Comparison of ENCODE assay signal across 23 cellular contexts in genomic region chr7:2542924-2543871, GRCh38. TPM values are rescaled to one million over a fixed set of nuclear protein-coding genes. Genes with fewer than 3 reads are reported as not detected.
DNase-seq lines count a peak whose midpoint lies in the region; ATAC-seq, FAIRE-seq and TF ChIP-seq lines count a peak whose summit lies in the region.
"Had no signal": no experiment of that assay in that cellular context is flagged by ENCODE, and none has a peak within 500 bp of the region (broad histone marks: within the 10 kb centered on the region; RNA-seq: fewer than 3 reads in every experiment).

No MANE protein-coding gene starts in this region.

- DNase-seq in HepG2 (ENCODE audit: low spot score) (no peak), right lobe of liver (no peak), nephron progenitor cell (no peak), HUDEP-2 (lab: John Stamatoyannopoulos, UW; ENCODE audit: unreplicated experiment in 76 of 76) (no peak), NCI-H524 (lab: John Stamatoyannopoulos, UW) (no peak), NCI-H446 treated with DMSO at 0.1 percent for 48 hours (lab: John Stamatoyannopoulos, UW) (no peak)
- DNase-seq: activated CD4-positive, CD25-positive, alpha-beta regulatory T cell treated with anti-CD3 and anti-CD28 coated beads, Interleukin-2, amount 50 U/mL, for 72 hours; central memory CD4-positive, alpha-beta T cell; DND-41; effector CD8-positive, alpha-beta T cell; immature natural killer cell; mammary epithelial cell; naive thymus-derived CD8-positive, alpha-beta T cell; NCI-H2029; NK-92 treated with Interleukin-12 subunit alpha and Interleukin-12 subunit beta, amount 100 ng/mL, for 24 hours; stimulated activated CD4-positive, alpha-beta T cell treated with anti-CD3 and anti-CD28 coated beads, Interleukin-12 subunit alpha, Interleukin-12 subunit beta, amount 100 ng/mL, for 4 hours; stimulated activated CD8-positive, alpha-beta memory T cell treated with anti-CD3 and anti-CD28 coated beads, Interleukin-4, amount 100 ng/mL, for 48 hours; substantia nigra; T1000 had no signal

- H3K4me3 Mint-ChIP-seq in dendritic cell treated with granulocyte-macrophage colony-stimulating factor and Interleukin-4, amounts not matched to agents 40 ng/mL and 50 ng/mL, for 4 days = no peak overlapping the region
- no peak overlapping the region for H3K4me3 Mint-ChIP-seq in nephron progenitor cell
- H3K4me3 Mint-ChIP-seq: immature natural killer cell had no signal

- no peak for TF ChIP-seq RAD21 in HepG2 (CRISPR knock-in tag; IDR thresholded peaks at IDR 0.05)

- H3K9me3 Mint-ChIP-seq in dendritic cell treated with granulocyte-macrophage colony-stimulating factor and Interleukin-4, amounts not matched to agents 40 ng/mL and 50 ng/mL, for 4 days = no peaks in the 10 kb centered on the region
- H3K9me3 Mint-ChIP-seq in nephron progenitor cell = no peaks in the 10 kb centered on the region
- H3K9me3 Mint-ChIP-seq: immature natural killer cell; naive thymus-derived CD8-positive, alpha-beta T cell had no signal

- TF ChIP-seq EP300 in HepG2 (IDR thresholded peaks at IDR 0.05; ENCODE audit: low read depth in 2 of 2, low read length in 2 of 2) = no peak
- no peak for TF ChIP-seq EP300 in HepG2 (CRISPR knock-in tag; IDR thresholded peaks at IDR 0.05; ENCODE audit: borderline replicate concordance)

- H3K27me3 Mint-ChIP-seq in dendritic cell treated with granulocyte-macrophage colony-stimulating factor and Interleukin-4, amounts not matched to agents 40 ng/mL and 50 ng/mL, for 4 days = no peaks in the 10 kb centered on the region
- no peaks in the 10 kb centered on the region for H3K27me3 Mint-ChIP-seq in nephron progenitor cell (ENCODE audit: low read depth, poor library complexity)
- H3K27me3 Mint-ChIP-seq: naive thymus-derived CD8-positive, alpha-beta T cell had no signal

- in situ Hi-C loops in HepG2 (cut with HindIII; ENCODE audit: extremely low pct_ligation_motif_present, low pct_unique_long_range_greater_than_20kb) = no loop called here

- H3K4me1 Mint-ChIP-seq in dendritic cell treated with granulocyte-macrophage colony-stimulating factor and Interleukin-4, amounts not matched to agents 40 ng/mL and 50 ng/mL, for 4 days (ENCODE audit: low read depth) = peaks cover 21% of the 10 kb centered on the region
- H3K4me1 Mint-ChIP-seq in nephron progenitor cell = no peaks in the 10 kb centered on the region
- H3K4me1 Mint-ChIP-seq: immature natural killer cell had no signal

- peaks cover 100% of the 10 kb centered on the region for H3K36me3 Mint-ChIP-seq in dendritic cell treated with granulocyte-macrophage colony-stimulating factor and Interleukin-4, amounts not matched to agents 40 ng/mL and 50 ng/mL, for 4 days (ENCODE audit: low read depth)
- peaks cover 26% of the 10 kb centered on the region for H3K36me3 Mint-ChIP-seq in nephron progenitor cell (ENCODE audit: low read depth)

- no peaks in the 10 kb centered on the region for H3K79me2 ChIP-seq in HepG2 (ENCODE audit: insufficient read depth, low read length)

- TF ChIP-seq POLR2A in HepG2 (IDR thresholded peaks at IDR 0.05; ENCODE audit: insufficient read depth in 1 of 2, low read depth in 2 of 2, low read length in 2 of 2) = no peak
- TF ChIP-seq POLR2A in right lobe of liver (IDR thresholded peaks at IDR 0.05) = no peak

- H3K27ac ChIP-seq in HepG2 (ENCODE audit: extremely low read length, insufficient read depth, low read length) (no peak overlapping the region), right lobe of liver (no peak overlapping the region)
- H3K27ac ChIP-seq: psoas muscle had no signal

- no peak for FAIRE-seq in HepG2 (lab: Jason Lieb, UNC)
- FAIRE-seq: RCC 7860 had no signal

- H2AFZ ChIP-seq in HepG2 (ENCODE audit: low read length) = no peak overlapping the region

- H4K20me1 ChIP-seq in HepG2 (ENCODE audit: insufficient read depth, low read length) = no peaks in the 10 kb centered on the region

- intact Hi-C loops in HepG2 (cut with micrococcal nuclease; ENCODE audit: unreplicated experiment) (no loop called here), right lobe of liver (cut with DNase I) (no loop called here)
- intact Hi-C loops in dendritic cell treated with granulocyte-macrophage colony-stimulating factor and Interleukin-4, amounts not matched to agents 40 ng/mL and 50 ng/mL, for 4 days (cut with micrococcal nuclease) = no loop called here

- POLR2A ChIA-PET in HepG2 (lab: Yijun Ruan, JAX) = interaction anchor here (0.6 kb wide), 1 partner anchor 74 kb away, joined by 3 read pairs; no protein-coding TSS in a partner anchor

- 95% methylated on average over 31 of the region's 52 CpGs for whole genome bisulfite sequencing in HepG2 (ENCODE audit: low lambda C conversion rate)
- WGBS in right lobe of liver (ENCODE audit: insufficient coverage, low coverage, low lambda C conversion rate, missing lambda C conversion rate) = 80% methylated on average over 6 of the region's 52 CpGs

- H3K27ac Mint-ChIP-seq in dendritic cell treated with granulocyte-macrophage colony-stimulating factor and Interleukin-4, amounts not matched to agents 40 ng/mL and 50 ng/mL, for 4 days = peak overlapping the region; percentile 70
- peak overlapping the region; percentile 82 for H3K27ac Mint-ChIP-seq in nephron progenitor cell

- CTCF ChIA-PET in HepG2 (lab: Yijun Ruan, JAX; ENCODE audit: low intra/inter-chr PET ratio, low total read pairs) = no interaction called here

- BruUV-seq in HepG2 (replicated peaks; lab: Mats Ljungman, UMichigan) = no TSS peak

- peaks cover 21 to 45% of the 10 kb centered on the region in 2 experiments; a peak in 4 of 5 replicates for H3K36me3 ChIP-seq in HepG2 (replicated peaks in 1 of 2; ENCODE audit: control insufficient read depth in 1 of 2, insufficient read depth in 2 of 2, low read length in 2 of 2)
- peaks cover 0 to 58% (median 9%) of the 10 kb centered on the region in 4 donors for H3K36me3 ChIP-seq in right lobe of liver

- no peak overlapping the region for H3K9ac ChIP-seq in HepG2 (ENCODE audit: insufficient read depth, low read depth, low read length)

- H3K27me3 ChIP-seq in HepG2 (ENCODE audit: control insufficient read depth in 1 of 2, insufficient read depth in 2 of 2, low read length in 2 of 2) (no peaks in the 10 kb centered on the region), right lobe of liver (no peaks in the 10 kb centered on the region)

- H3K4me3 ChIP-seq in HepG2 (replicated peaks in 1 of 3; ENCODE audit: insufficient read depth in 1 of 3, low read depth in 2 of 3, low read length in 3 of 3) (no peak overlapping the region), right lobe of liver (no peak overlapping the region)
- H3K4me3 ChIP-seq: psoas muscle had no signal

- TF ChIP-seq CTCF in HepG2 (CRISPR knock-in tag; IDR thresholded peaks at IDR 0.05) (no peak), right lobe of liver (IDR thresholded peaks at IDR 0.05) (no peak), nephron progenitor cell (IDR thresholded peaks at IDR 0.05) (no peak)

- ATAC-seq in HepG2 (no peak), right lobe of liver (no peak), GM21528 (IDR thresholded peaks at IDR 0.05; ENCODE audit: low FRiP score, unreplicated experiment) (no peak)
- ATAC-seq: naive thymus-derived CD8-positive, alpha-beta T cell; psoas muscle had no signal

- H3K4me1 ChIP-seq in HepG2 (ENCODE audit: insufficient read depth, low read length) (no peaks in the 10 kb centered on the region), right lobe of liver (no peaks in the 10 kb centered on the region)
- H3K4me1 ChIP-seq: psoas muscle had no signal

- no peak overlapping the region for H3K4me2 ChIP-seq in HepG2 (ENCODE audit: low read depth, low read length)

- H3K9me3 ChIP-seq in HepG2 (ENCODE audit: low read length) (no peaks in the 10 kb centered on the region), right lobe of liver (no peaks in the 10 kb centered on the region)
- H3K9me3 ChIP-seq: psoas muscle had no signal

RNA-seq across cellular contexts. Expression of gene BRAT1, which starts 12.1 kb away (rescaled TPM):
- 16.7 and 20.3 TPM in 2 replicates for total RNA-seq in HepG2 (2016; rRNA removed; fragmentation: Illumina TruSeq; extraction: Trizol)
- 3.4 and 3.6 TPM in 2 replicates for total RNA-seq in HepG2 (2016; cell fraction: cytosol; rRNA removed; fragmentation: Illumina TruSeq; extraction: Trizol; ENCODE audit: low read depth)
- total RNA-seq in HepG2 (2016; cell fraction: insoluble cytoplasmic fraction; rRNA removed; fragmentation: Illumina TruSeq; extraction: Trizol) = 13.2 and 21.6 TPM in 2 replicates
- 6.7 and 7.9 TPM in 2 replicates for total RNA-seq in HepG2 (2016; cell fraction: membrane; rRNA removed; fragmentation: Illumina TruSeq; extraction: Trizol)
- 18.7 and 21.1 TPM in 2 replicates for total RNA-seq in HepG2 (2016; cell fraction: nucleus; rRNA removed; fragmentation: Illumina TruSeq; extraction: Trizol)
- polyA plus RNA-seq in HepG2 (2011; rRNA removed) = 10.2 and 14.6 TPM in 2 replicates
- polyA plus RNA-seq in HepG2 (2011; cell fraction: cytosol; rRNA removed) = 5.0 and 10.7 TPM in 2 replicates
- polyA plus RNA-seq in HepG2 (2011; cell fraction: nucleus; rRNA removed) = 126 and 171 TPM in 2 replicates
- 10.2 and 14.9 TPM in 2 replicates for polyA plus RNA-seq in HepG2 (2012)
- polyA plus RNA-seq in HepG2 (2016; cell fraction: cytosol; fragmentation: Illumina TruSeq; extraction: Trizol; ENCODE audit: low read depth) = 1.2 and 1.3 TPM in 2 replicates
- 10.1 and 12.8 TPM in 2 replicates for polyA plus RNA-seq in HepG2 (2016; cell fraction: insoluble cytoplasmic fraction; fragmentation: Illumina TruSeq; extraction: Trizol; ENCODE audit: low read depth)
- 3.8 and 4.4 TPM in 2 replicates for polyA plus RNA-seq in HepG2 (2016; cell fraction: membrane; fragmentation: Illumina TruSeq; extraction: Trizol; ENCODE audit: low read depth)
- polyA plus RNA-seq in HepG2 (2016; cell fraction: nucleus; fragmentation: Illumina TruSeq; extraction: Trizol; ENCODE audit: insufficient read depth, low read depth) = 43.7 and 48.3 TPM in 2 replicates
- polyA minus RNA-seq in HepG2 (2011; rRNA and poly(A)+ RNA removed; ENCODE audit: low replicate concordance) = 16.2 and 23.5 TPM in 2 replicates
- 7.9 and 8.9 TPM in 2 replicates for polyA minus RNA-seq in HepG2 (2011; cell fraction: cytosol; rRNA and poly(A)+ RNA removed)
- 10.3 and 10.4 TPM in 2 replicates for polyA minus RNA-seq in HepG2 (2011; cell fraction: nucleus; rRNA and poly(A)+ RNA removed)
- 10 to 100 TPM; 11.1 to 25.9 (median 14.8) TPM for total RNA-seq in right lobe of liver

RNA-seq across cellular contexts. Expression of gene IQCE, which starts 15.6 kb away (rescaled TPM):
- total RNA-seq in HepG2 (2016; rRNA removed; fragmentation: Illumina TruSeq; extraction: Trizol) = 2.5 and 3.0 TPM in 2 replicates
- 1.8 and 2.7 TPM in 2 replicates for total RNA-seq in HepG2 (2016; cell fraction: cytosol; rRNA removed; fragmentation: Illumina TruSeq; extraction: Trizol; ENCODE audit: low read depth)
- 1.6 and 2.7 TPM in 2 replicates for total RNA-seq in HepG2 (2016; cell fraction: insoluble cytoplasmic fraction; rRNA removed; fragmentation: Illumina TruSeq; extraction: Trizol)
- total RNA-seq in HepG2 (2016; cell fraction: membrane; rRNA removed; fragmentation: Illumina TruSeq; extraction: Trizol) = 3.0 and 4.1 TPM in 2 replicates
- total RNA-seq in HepG2 (2016; cell fraction: nucleus; rRNA removed; fragmentation: Illumina TruSeq; extraction: Trizol) = 2.9 and 4.3 TPM in 2 replicates
- polyA plus RNA-seq in HepG2 (2011; rRNA removed) = 1.5 and 1.7 TPM in 2 replicates
- 0.54 and 0.68 TPM in 2 replicates for polyA plus RNA-seq in HepG2 (2011; cell fraction: cytosol; rRNA removed)
- 4.0 and 6.8 TPM in 2 replicates for polyA plus RNA-seq in HepG2 (2011; cell fraction: nucleus; rRNA removed)
- 0.59 and 0.83 TPM in 2 replicates for polyA plus RNA-seq in HepG2 (2012)
- 2.5 and 2.6 TPM in 2 replicates for polyA plus RNA-seq in HepG2 (2016; cell fraction: cytosol; fragmentation: Illumina TruSeq; extraction: Trizol; ENCODE audit: low read depth)
- polyA plus RNA-seq in HepG2 (2016; cell fraction: insoluble cytoplasmic fraction; fragmentation: Illumina TruSeq; extraction: Trizol; ENCODE audit: low read depth) = 2.2 and 3.8 TPM in 2 replicates
- 3.3 and 3.7 TPM in 2 replicates for polyA plus RNA-seq in HepG2 (2016; cell fraction: membrane; fragmentation: Illumina TruSeq; extraction: Trizol; ENCODE audit: low read depth)
- polyA plus RNA-seq in HepG2 (2016; cell fraction: nucleus; fragmentation: Illumina TruSeq; extraction: Trizol; ENCODE audit: insufficient read depth, low read depth) = 6.7 and 9.8 TPM in 2 replicates
- polyA minus RNA-seq in HepG2 (2011; rRNA and poly(A)+ RNA removed; ENCODE audit: low replicate concordance) = 0.62 and 22.8 TPM in 2 replicates
- polyA minus RNA-seq in HepG2 (2011; cell fraction: cytosol; rRNA and poly(A)+ RNA removed) = 0.62 and 1.5 TPM in 2 replicates
- 1.5 and 2.2 TPM in 2 replicates for polyA minus RNA-seq in HepG2 (2011; cell fraction: nucleus; rRNA and poly(A)+ RNA removed)
- total RNA-seq in right lobe of liver = 1 to 10 TPM; 3.7 to 7.0 (median 4.0) TPM

RNA-seq across cellular contexts. Expression of gene LFNG, which starts 23.6 kb away (rescaled TPM):
- total RNA-seq in HepG2 (2016; rRNA removed; fragmentation: Illumina TruSeq; extraction: Trizol) (0.44 TPM in 1 of 2 replicates, not detected in the other), right lobe of liver (1 to 10 TPM; 1.0 to 4.3 (median 1.7) TPM)
- not detected in 2 replicates for total RNA-seq in HepG2 (2016; cell fraction: cytosol; rRNA removed; fragmentation: Illumina TruSeq; extraction: Trizol; ENCODE audit: low read depth)
- 0.18 and 0.80 TPM in 2 replicates for total RNA-seq in HepG2 (2016; cell fraction: insoluble cytoplasmic fraction; rRNA removed; fragmentation: Illumina TruSeq; extraction: Trizol)
- total RNA-seq in HepG2 (2016; cell fraction: membrane; rRNA removed; fragmentation: Illumina TruSeq; extraction: Trizol) = 0.22 and 0.24 TPM in 2 replicates
- 0.19 and 0.81 TPM in 2 replicates for total RNA-seq in HepG2 (2016; cell fraction: nucleus; rRNA removed; fragmentation: Illumina TruSeq; extraction: Trizol)
- 1.5 and 1.6 TPM in 2 replicates for polyA plus RNA-seq in HepG2 (2011; rRNA removed)
- polyA plus RNA-seq in HepG2 (2011; cell fraction: cytosol; rRNA removed) = 1.1 and 2.1 TPM in 2 replicates
- polyA plus RNA-seq in HepG2 (2011; cell fraction: nucleus; rRNA removed) = 3.6 and 4.6 TPM in 2 replicates
- 0.72 and 1.2 TPM in 2 replicates for polyA plus RNA-seq in HepG2 (2012)
- polyA plus RNA-seq in HepG2 (2016; cell fraction: cytosol; fragmentation: Illumina TruSeq; extraction: Trizol; ENCODE audit: low read depth) = 0.07 and 0.11 TPM in 2 replicates
- polyA plus RNA-seq in HepG2 (2016; cell fraction: insoluble cytoplasmic fraction; fragmentation: Illumina TruSeq; extraction: Trizol; ENCODE audit: low read depth) = 0.16 TPM in 1 of 2 replicates, not detected in the other
- 0.12 and 0.18 TPM in 2 replicates for polyA plus RNA-seq in HepG2 (2016; cell fraction: membrane; fragmentation: Illumina TruSeq; extraction: Trizol; ENCODE audit: low read depth)
- polyA plus RNA-seq in HepG2 (2016; cell fraction: nucleus; fragmentation: Illumina TruSeq; extraction: Trizol; ENCODE audit: insufficient read depth, low read depth) = 0.70 and 1.00 TPM in 2 replicates
- 3.4 and 11.1 TPM in 2 replicates for polyA minus RNA-seq in HepG2 (2011; rRNA and poly(A)+ RNA removed; ENCODE audit: low replicate concordance)
- 1.5 TPM in 2 replicates for polyA minus RNA-seq in HepG2 (2011; cell fraction: cytosol; rRNA and poly(A)+ RNA removed)
- 2.4 and 4.6 TPM in 2 replicates for polyA minus RNA-seq in HepG2 (2011; cell fraction: nucleus; rRNA and poly(A)+ RNA removed)
